Comparison of ENCODE assay signal across 8 cellular contexts in genomic region chr7:25852249-25852994, GRCh38.
DNase-seq lines count a peak whose midpoint lies in the region; ATAC-seq and TF ChIP-seq lines count a peak whose summit lies in the region.

No MANE protein-coding gene starts in this region.

- H3K4me1 ChIP-seq in A673 (ENCODE audit: insufficient read depth, low read length, poor library complexity, severe bottlenecking) (peaks cover 6% of the 10 kb centered on the region), HUES6 (ENCODE audit: control insufficient read depth, insufficient read depth, low read length) (peaks cover 31% of the 10 kb centered on the region; the same call in 1 of the 2 replicates), mucosa of rectum (ENCODE audit: control insufficient read depth in 2 of 2, insufficient read depth in 2 of 2, low read length in 2 of 2) (peaks cover 17 to 22% of the 10 kb centered on the region in 2 donors)

- H3K36me3 ChIP-seq in A673 (ENCODE audit: insufficient read depth, low read length, poor library complexity, severe bottlenecking) (no peaks in the 10 kb centered on the region), HUES6 (ENCODE audit: control insufficient read depth, insufficient read depth, low read length) (no peaks in the 10 kb centered on the region), mucosa of rectum (ENCODE audit: control insufficient read depth in 2 of 2, insufficient read depth in 2 of 2, low read length in 2 of 2) (no peaks in the 10 kb centered on the region)

- TF ChIP-seq CTCF in A673 (conservative IDR thresholded peaks at IDR 0.05; ENCODE audit: low read depth, low read length) (no peak), choroid plexus epithelial cell (conservative IDR thresholded peaks at IDR 0.05; ENCODE audit: low read depth, low read length) (no peak)

- DNase-seq in A673 (ENCODE audit: low spot score) (no peak), choroid plexus epithelial cell (ENCODE audit: low read depth) (peak; percentile 74), cerebellar cortex (ENCODE audit: low spot score) (no peak)
- no peak for DNase-seq in stimulated activated CD4-positive, alpha-beta T cell treated with anti-CD3 and anti-CD28 coated beads, Interleukin-2, amount 100 ng/mL, for 48 hours

- BruUV-seq in A673 (replicated peaks; lab: Mats Ljungman, UMichigan), result no TSS peak

- peak overlapping the region; percentile 20 for H3K4me3 ChIP-seq in A673 (ENCODE audit: low read depth, low read length, poor library complexity, severe bottlenecking)
- H3K4me3 ChIP-seq in HUES6 (ENCODE audit: low read depth, low read length), result peak overlapping the region; percentile 55
- no peak overlapping the region for H3K4me3 ChIP-seq in choroid plexus epithelial cell (ENCODE audit: low read depth, low read length)
- H3K4me3 ChIP-seq in mucosa of rectum (ENCODE audit: low read length in 2 of 2), result peak overlapping the region; percentile 16 to 28

- intact Hi-C loops in A673 (cut with micrococcal nuclease; ENCODE audit: unreplicated experiment), result loop anchor here (10.0 kb wide), 1 partner anchor 512 kb away; no protein-coding TSS in a partner anchor

- CTCF ChIA-PET in A673 (lab: Charles Lee), result interaction anchor here (0.5 to 0.8 kb wide), 4 partner anchors 10 to 801 kb away, joined by 3 to 6 read pairs (median 4); no protein-coding TSS in a partner anchor

- ATAC-seq in HG02840 (IDR thresholded peaks at IDR 0.05; ENCODE audit: low FRiP score, unreplicated experiment) (no peak), HG03108 (IDR thresholded peaks at IDR 0.05; ENCODE audit: unreplicated experiment) (no peak)

- H3K9ac ChIP-seq in HUES6 (ENCODE audit: low read length), result peak overlapping the region; percentile 62
- H3K9ac ChIP-seq in mucosa of rectum (ENCODE audit: low read depth in 1 of 2, low read length in 2 of 2), result peak overlapping the region; percentile 47 to 70

- no peak overlapping the region for H3K27ac ChIP-seq in A673 (ENCODE audit: low read depth, low read length, poor library complexity, severe bottlenecking)
- H3K27ac ChIP-seq in HUES6 (ENCODE audit: low read depth, low read length), result no peak overlapping the region; the same call in 1 of the 2 replicates
- peak overlapping the region; percentile 64 to 70 for H3K27ac ChIP-seq in mucosa of rectum (ENCODE audit: low read depth in 2 of 2, low read length in 2 of 2)

- H3K27me3 ChIP-seq in A673 (replicated peaks; ENCODE audit: insufficient read depth, low read depth, low read length, poor library complexity) (peaks cover 16% of the 10 kb centered on the region), HUES6 (ENCODE audit: control insufficient read depth, insufficient read depth, low read length) (peaks cover 34% of the 10 kb centered on the region), mucosa of rectum (ENCODE audit: control insufficient read depth in 2 of 2, insufficient read depth in 2 of 2, low read length in 2 of 2) (peaks cover 8 to 9% of the 10 kb centered on the region in 2 donors)

- H3K9me3 ChIP-seq in A673 (ENCODE audit: low read depth, low read length, poor library complexity, severe bottlenecking) (no peaks in the 10 kb centered on the region), HUES6 (ENCODE audit: control insufficient read depth, insufficient read depth, low read depth, low read length) (no peaks in the 10 kb centered on the region), mucosa of rectum (ENCODE audit: control insufficient read depth in 2 of 2, low read length in 2 of 2) (peaks cover 0 to 3% of the 10 kb centered on the region in 2 donors)

- POLR2A ChIA-PET in A673 (lab: Charles Lee; ENCODE audit: low non-redundant PET), result interaction anchor here (0.7 kb wide), 1 partner anchor 716 kb away, joined by 4 read pairs; no protein-coding TSS in a partner anchor

Comparison
In these comparisons a context has a peak if more than half of its experiments do, and no peak if none do; other contexts are left out.
1. H3K27ac ChIP-seq: peak in mucosa of rectum (2 of 2); none in A673 (single experiment) and HUES6 (single experiment).